ENCODE assay signal across 20 cellular contexts in the genomic region with DNA sequence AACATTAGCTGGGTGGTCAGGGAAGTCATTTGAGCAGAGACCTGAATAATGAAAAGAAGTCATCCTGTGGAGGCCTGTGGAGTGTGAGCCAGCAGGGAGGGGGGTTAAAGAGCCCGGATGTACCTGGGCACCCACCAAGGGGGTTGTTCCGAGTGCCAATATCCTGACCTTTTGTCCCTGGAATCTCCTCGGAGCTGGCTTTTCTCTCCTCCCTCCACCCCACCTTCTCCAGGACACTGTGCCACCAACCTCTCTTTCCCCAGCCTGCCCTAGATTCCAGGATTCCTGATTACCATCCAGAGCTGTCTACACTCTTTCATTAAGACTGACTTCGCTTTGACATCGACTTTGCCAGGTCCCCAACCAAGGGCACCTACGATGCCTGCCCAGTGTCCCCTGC. TPM values are rescaled to one million over a fixed set of nuclear protein-coding genes. Genes with fewer than 3 reads are reported as not detected.
DNase-seq lines count a peak whose midpoint lies in the region; ATAC-seq and TF ChIP-seq lines count a peak whose summit lies in the region.
"Had no signal": no experiment of that assay in that cellular context is flagged by ENCODE, and none has a peak within 500 bp of the region (broad histone marks: within the 10 kb centered on the region; RNA-seq: fewer than 3 reads in every experiment).

No MANE protein-coding gene starts in this region.

- H3K36me3 Mint-ChIP-seq in GM23338 (ENCODE audit: low read depth): no peaks in the 10 kb centered on the region
- H3K36me3 Mint-ChIP-seq: IgD-negative memory B cell had no signal

- peak overlapping the region; percentile 80 for H3K18ac ChIP-seq in neuronal stem cell (ENCODE audit: low read length)

- no peak for TF ChIP-seq CTCF in GM23338 (conservative IDR thresholded peaks at IDR 0.05; ENCODE audit: low read depth in 2 of 2)

- peak overlapping the region; percentile 65 for H4K8ac ChIP-seq in neuronal stem cell (ENCODE audit: low read depth, low read length)

- no peaks in the 10 kb centered on the region for H3K36me3 ChIP-seq in GM23338 (ENCODE audit: insufficient read depth)
- H3K36me3 ChIP-seq in NT2/D1 (ENCODE audit: insufficient read depth, insufficient read length, low read length): no peaks in the 10 kb centered on the region
- H3K36me3 ChIP-seq in neuronal stem cell (replicated peaks in 1 of 2; ENCODE audit: control insufficient read depth in 2 of 2, insufficient read depth in 2 of 2, low read length in 2 of 2): no peaks in the 10 kb centered on the region
- H3K36me3 ChIP-seq: BE2C, HAP-1, Peyer's patch, SJSA1 had no signal

- no peak overlapping the region for H3K27ac ChIP-seq in GM23338 (ENCODE audit: low read depth)
- no peak overlapping the region for H3K27ac ChIP-seq in neuronal stem cell (replicated peaks; ENCODE audit: low read length)
- H3K27ac ChIP-seq: Peyer's patch, SJSA1 had no signal

- peak overlapping the region; percentile 34 for H3K23ac ChIP-seq in neuronal stem cell (ENCODE audit: low read depth, low read length, poor library complexity)

- H4K20me1 ChIP-seq in GM23338 (replicated peaks; ENCODE audit: insufficient read depth): no peaks in the 10 kb centered on the region

- H2BK12ac ChIP-seq in neuronal stem cell (ENCODE audit: low read length): no peak overlapping the region

- no peak overlapping the region for H3K4me3 ChIP-seq in GM23338
- no peak overlapping the region for H3K4me3 ChIP-seq in NT2/D1 (ENCODE audit: insufficient read length, low read depth)
- H3K4me3 ChIP-seq in neuronal stem cell (ENCODE audit: low read length in 2 of 2): no peak overlapping the region
- H3K4me3 ChIP-seq: HAP-1, Peyer's patch, SJSA1 had no signal

- ATAC-seq in GM23338: no peak
- no peak for ATAC-seq in GM21619 (IDR thresholded peaks at IDR 0.05; ENCODE audit: unreplicated experiment)

- H3F3A ChIP-seq in GM23338 (replicated peaks; ENCODE audit: low read depth): 0 out of 2 replicates have a peak, but pooled peaks cover 7% of the 10 kb centered on the region

- peaks cover 34% of the 10 kb centered on the region for H3K4me1 Mint-ChIP-seq in GM23338

- H4K91ac ChIP-seq in neuronal stem cell (ENCODE audit: low read depth, low read length, poor library complexity): no peak overlapping the region

- no peaks in the 10 kb centered on the region for H3K9me2 ChIP-seq in GM23338 (ENCODE audit: insufficient read depth)

- no peak overlapping the region for H3K4ac ChIP-seq in neuronal stem cell (ENCODE audit: low read length)

- no peaks in the 10 kb centered on the region for H3K27me3 ChIP-seq in GM23338 (ENCODE audit: insufficient read depth)
- no peaks in the 10 kb centered on the region for H3K27me3 ChIP-seq in NT2/D1 (ENCODE audit: insufficient read depth, insufficient read length)
- no peaks in the 10 kb centered on the region for H3K27me3 ChIP-seq in neuronal stem cell (ENCODE audit: control insufficient read depth in 3 of 3, insufficient read depth in 3 of 3, low read depth in 1 of 3, low read length in 3 of 3)
- H3K27me3 ChIP-seq: BE2C, Peyer's patch, SJSA1 had no signal

- H3K27ac Mint-ChIP-seq in GM23338: 0 out of 2 replicates have a peak overlapping the region, but pooled peaks have one; percentile 43

- peak overlapping the region; percentile 6 for H2AK5ac ChIP-seq in neuronal stem cell (ENCODE audit: low read depth, low read length)

- peak overlapping the region; percentile 50 for H3K9ac ChIP-seq in NT2/D1 (ENCODE audit: insufficient read length, low read depth)
- no peak overlapping the region for H3K9ac ChIP-seq in neuronal stem cell (ENCODE audit: low read depth, low read length, poor library complexity)

- peak overlapping the region; percentile 83 for H2BK15ac ChIP-seq in neuronal stem cell (ENCODE audit: low read length)

- H2AFZ ChIP-seq in GM23338 (peak overlapping the region; percentile 85), neuronal stem cell (ENCODE audit: low read length) (peak overlapping the region; percentile 77)

- no peaks in the 10 kb centered on the region for H3K79me1 ChIP-seq in neuronal stem cell (ENCODE audit: low read depth, low read length)

- H3K79me2 ChIP-seq in GM23338 (replicated peaks; ENCODE audit: insufficient read depth): no peaks in the 10 kb centered on the region

- H3K4me1 ChIP-seq in GM23338 (ENCODE audit: insufficient read depth): peaks cover 7% of the 10 kb centered on the region; the same call in 1 of the 2 replicates
- H3K4me1 ChIP-seq in NT2/D1 (ENCODE audit: insufficient read depth, insufficient read length): peaks cover 2% of the 10 kb centered on the region
- peaks cover 6 to 14% of the 10 kb centered on the region in 2 donors for H3K4me1 ChIP-seq in neuronal stem cell (ENCODE audit: control insufficient read depth in 2 of 2, insufficient read depth in 1 of 2, low read depth in 1 of 2, low read length in 2 of 2)
- H3K4me1 ChIP-seq: BE2C, Peyer's patch, SJSA1 had no signal

- H3K4me3 Mint-ChIP-seq in GM23338: no peak overlapping the region
- H3K4me3 Mint-ChIP-seq: IgD-negative memory B cell had no signal

- no peak overlapping the region for H2BK5ac ChIP-seq in neuronal stem cell (ENCODE audit: low read length)

- H3K4me2 ChIP-seq in GM23338 (peak overlapping the region; percentile 11; the same call in 1 of the 2 replicates), neuronal stem cell (ENCODE audit: insufficient read depth, low read length, poor library complexity, severe bottlenecking) (no peak overlapping the region)

- H3K27me3 Mint-ChIP-seq in GM23338 (ENCODE audit: insufficient read depth, low read depth, poor library complexity): peaks cover 16% of the 10 kb centered on the region

- H2BK120ac ChIP-seq in neuronal stem cell (ENCODE audit: low read depth, low read length): no peak overlapping the region

- no peak overlapping the region for H3K14ac ChIP-seq in neuronal stem cell (ENCODE audit: low read length)

- H3K9me3 Mint-ChIP-seq in GM23338: no peaks in the 10 kb centered on the region; the same call in 2 of the 3 replicates
- H3K9me3 Mint-ChIP-seq: IgD-negative memory B cell had no signal

- H3K9me3 ChIP-seq in NT2/D1 (ENCODE audit: insufficient read depth, low read length) (no peaks in the 10 kb centered on the region), neuronal stem cell (replicated peaks in 1 of 2; ENCODE audit: control insufficient read depth in 2 of 2, insufficient read depth in 1 of 2, low read depth in 1 of 2, low read length in 2 of 2) (no peaks in the 10 kb centered on the region)
- H3K9me3 ChIP-seq: BE2C, HAP-1, Peyer's patch, SJSA1 had no signal

- WGBS in neuronal stem cell (ENCODE audit: extremely low coverage in 2 of 2, insufficient read length in 2 of 2, insufficient replicate concordance in 1 of 2), 2 donors: no CpG with 5 or more reads among the region's 6 CpGs

- no peak for DNase-seq in GM23338 (ENCODE audit: low spot score)
- DNase-seq in NT2/D1 (ENCODE audit: low read depth, low spot score): no peak
- DNase-seq in iPS-NIHi7 (ENCODE audit: extremely low spot score): peak; percentile 11
- no peak for DNase-seq in neuronal stem cell (ENCODE audit: low spot score)
- DNase-seq in NCI-H446 (lab: John Stamatoyannopoulos, UW): no peak
- DNase-seq in DMS153 (lab: John Stamatoyannopoulos, UW): no peak
- DNase-seq: BE2C, EL, NCI-H1105, NCI-H2029 treated with DMSO at 0.1 percent for 48 hours, NCI-H2171, NCI-H345, NCI-H524 treated with DMSO at 0.1 percent for 48 hours, NCI-H82, Peyer's patch had no signal

TF ChIP-seq in GM23338, 12 proteins besides CTCF, POLR2A, EP300 and RAD21 (continues in another document):
- TF ChIP-seq, protein P1, sequence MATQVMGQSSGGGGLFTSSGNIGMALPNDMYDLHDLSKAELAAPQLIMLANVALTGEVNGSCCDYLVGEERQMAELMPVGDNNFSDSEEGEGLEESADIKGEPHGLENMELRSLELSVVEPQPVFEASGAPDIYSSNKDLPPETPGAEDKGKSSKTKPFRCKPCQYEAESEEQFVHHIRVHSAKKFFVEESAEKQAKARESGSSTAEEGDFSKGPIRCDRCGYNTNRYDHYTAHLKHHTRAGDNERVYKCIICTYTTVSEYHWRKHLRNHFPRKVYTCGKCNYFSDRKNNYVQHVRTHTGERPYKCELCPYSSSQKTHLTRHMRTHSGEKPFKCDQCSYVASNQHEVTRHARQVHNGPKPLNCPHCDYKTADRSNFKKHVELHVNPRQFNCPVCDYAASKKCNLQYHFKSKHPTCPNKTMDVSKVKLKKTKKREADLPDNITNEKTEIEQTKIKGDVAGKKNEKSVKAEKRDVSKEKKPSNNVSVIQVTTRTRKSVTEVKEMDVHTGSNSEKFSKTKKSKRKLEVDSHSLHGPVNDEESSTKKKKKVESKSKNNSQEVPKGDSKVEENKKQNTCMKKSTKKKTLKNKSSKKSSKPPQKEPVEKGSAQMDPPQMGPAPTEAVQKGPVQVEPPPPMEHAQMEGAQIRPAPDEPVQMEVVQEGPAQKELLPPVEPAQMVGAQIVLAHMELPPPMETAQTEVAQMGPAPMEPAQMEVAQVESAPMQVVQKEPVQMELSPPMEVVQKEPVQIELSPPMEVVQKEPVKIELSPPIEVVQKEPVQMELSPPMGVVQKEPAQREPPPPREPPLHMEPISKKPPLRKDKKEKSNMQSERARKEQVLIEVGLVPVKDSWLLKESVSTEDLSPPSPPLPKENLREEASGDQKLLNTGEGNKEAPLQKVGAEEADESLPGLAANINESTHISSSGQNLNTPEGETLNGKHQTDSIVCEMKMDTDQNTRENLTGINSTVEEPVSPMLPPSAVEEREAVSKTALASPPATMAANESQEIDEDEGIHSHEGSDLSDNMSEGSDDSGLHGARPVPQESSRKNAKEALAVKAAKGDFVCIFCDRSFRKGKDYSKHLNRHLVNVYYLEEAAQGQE (IDR thresholded peaks at IDR 0.05; ENCODE audit: unreplicated experiment): no peak

RNA-seq across cellular contexts. Expression of a gene that starts 6.3 kb away (rescaled TPM):
- 0.38 and 0.66 TPM in 2 replicates for total RNA-seq in GM23338 (2014; rRNA removed; shearing (Covaris generic))
- polyA plus RNA-seq in GM23338 (2016; fragmentation: Nextera tagmentation; extraction: Ambion mirVana): 0.48 and 0.90 TPM in 2 replicates
- polyA plus RNA-seq in neuronal stem cell (2013, experiment 1 of 2): 1.7 TPM
- polyA plus RNA-seq in neuronal stem cell (2013, experiment 2 of 2): 1.6 TPM
- total RNA-seq: SJSA1 had no signal
- polyA plus RNA-seq: IgD-negative memory B cell had no signal

RNA-seq across cellular contexts. Expression of a gene that starts 8.6 kb away (rescaled TPM):
- total RNA-seq in GM23338 (2014; rRNA removed; shearing (Covaris generic)): 52.7 and 56.7 TPM in 2 replicates
- 69.4 and 74.4 TPM in 2 replicates for polyA plus RNA-seq in GM23338 (2016; fragmentation: Nextera tagmentation; extraction: Ambion mirVana)
- polyA plus RNA-seq in neuronal stem cell (2013, experiment 1 of 2): 108 TPM
- polyA plus RNA-seq in neuronal stem cell (2013, experiment 2 of 2): 102 TPM

RNA-seq across cellular contexts. Expression of a gene that starts 14.5 kb away (rescaled TPM):
- 11.2 and 14.9 TPM in 2 replicates for total RNA-seq in GM23338 (2014; rRNA removed; shearing (Covaris generic))
- 33.1 and 35.3 TPM in 2 replicates for polyA plus RNA-seq in GM23338 (2016; fragmentation: Nextera tagmentation; extraction: Ambion mirVana)
- polyA plus RNA-seq in neuronal stem cell (2013, experiment 1 of 2): 42.2 TPM
- 43.5 TPM for polyA plus RNA-seq in neuronal stem cell (2013, experiment 2 of 2)
- total RNA-seq: OCI-LY7, SJSA1 had no signal
- polyA plus RNA-seq: IgD-negative memory B cell had no signal

RNA-seq across cellular contexts. Expression of a gene that starts 21.5 kb away (rescaled TPM):
- total RNA-seq in GM23338 (2014; rRNA removed; shearing (Covaris generic)): 20.3 and 24.4 TPM in 2 replicates
- polyA plus RNA-seq in GM23338 (2016; fragmentation: Nextera tagmentation; extraction: Ambion mirVana): 8.6 and 10.9 TPM in 2 replicates
- 51.8 TPM for polyA plus RNA-seq in neuronal stem cell (2013, experiment 1 of 2)
- polyA plus RNA-seq in neuronal stem cell (2013, experiment 2 of 2): 52.7 TPM

RNA-seq across cellular contexts. Expression of a gene that starts 46.3 kb away (rescaled TPM):
- 23.6 and 43.0 TPM in 2 replicates for total RNA-seq in GM23338 (2014; rRNA removed; shearing (Covaris generic))
- 29.9 and 37.7 TPM in 2 replicates for polyA plus RNA-seq in GM23338 (2016; fragmentation: Nextera tagmentation; extraction: Ambion mirVana)
- 10.1 TPM for polyA plus RNA-seq in neuronal stem cell (2013, experiment 1 of 2)
- polyA plus RNA-seq in neuronal stem cell (2013, experiment 2 of 2): 9.9 TPM
- total RNA-seq: SJSA1 had no signal
- polyA plus RNA-seq: IgD-negative memory B cell had no signal
